Comparison of ENCODE assay signal across 1 cellular context in genomic region chr2:149806651-149807050, GRCh38.
A peak's percentile ranks its signal among the peaks of the same experiment; 100 is the strongest.
TF ChIP-seq lines count a peak whose summit lies in the region.

No MANE protein-coding gene starts in this region.

TF ChIP-seq in HepG2, 621 proteins besides CTCF, POLR2A, EP300 and RAD21 (continued from another document):
- TF ChIP-seq MAFF (IDR thresholded peaks at IDR 0.05; ENCODE audit: low read depth, low read length): peak; percentile 87
- TF ChIP-seq LBX2 (CRISPR knock-in tag; IDR thresholded peaks at IDR 0.05; ENCODE audit: borderline replicate concordance): no peak
- no peak for TF ChIP-seq ZNF326 (CRISPR knock-in tag; IDR thresholded peaks at IDR 0.05; ENCODE audit: borderline replicate concordance)
- TF ChIP-seq ETS1 (CRISPR knock-in tag; IDR thresholded peaks at IDR 0.05): no peak
- TF ChIP-seq RARA (CRISPR knock-in tag; IDR thresholded peaks at IDR 0.05): no peak
TF ChIP-seq in HepG2: peak in this region for 2.
